ENCODE assay signal across 2 cellular contexts in the genomic region with DNA sequence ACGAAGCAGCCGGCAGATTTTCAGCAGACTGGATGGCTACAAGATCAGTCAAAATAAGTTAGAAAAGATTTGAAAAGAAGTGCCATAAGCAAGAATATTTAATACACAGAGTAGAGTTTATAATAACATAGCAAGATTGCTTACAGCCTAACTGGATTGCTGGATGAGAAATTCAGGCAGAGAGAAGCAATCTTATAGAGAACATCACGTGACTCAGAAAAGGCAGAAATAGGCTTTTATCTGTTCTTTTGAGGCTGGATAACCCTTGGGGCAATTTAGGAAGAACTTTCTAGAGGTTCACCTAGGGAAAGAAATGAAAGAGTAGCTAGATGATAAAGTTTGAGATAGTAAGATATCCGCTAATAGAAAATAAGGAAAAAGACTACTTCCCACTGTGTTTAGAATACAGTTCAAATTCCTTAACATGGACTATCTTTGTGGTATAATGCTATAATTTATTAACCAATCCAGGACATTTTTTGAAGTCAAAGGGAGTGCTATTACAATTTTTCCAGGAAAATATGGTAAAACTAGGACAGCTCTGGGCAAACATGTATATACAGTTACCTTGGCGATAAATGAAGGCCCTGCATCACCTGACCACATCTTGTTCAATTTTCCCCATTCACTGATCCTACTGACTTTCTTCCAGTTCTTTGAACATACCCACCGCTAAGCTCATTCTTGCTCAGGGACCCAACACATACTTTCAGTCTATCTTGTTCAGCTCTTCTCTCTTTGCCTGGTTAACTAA.
TF ChIP-seq lines count a peak whose summit lies in the region.

No MANE protein-coding gene starts in this region.

TF ChIP-seq in HCT116, 20 proteins besides CTCF, POLR2A, EP300 and RAD21:
- TF ChIP-seq, protein P1, sequence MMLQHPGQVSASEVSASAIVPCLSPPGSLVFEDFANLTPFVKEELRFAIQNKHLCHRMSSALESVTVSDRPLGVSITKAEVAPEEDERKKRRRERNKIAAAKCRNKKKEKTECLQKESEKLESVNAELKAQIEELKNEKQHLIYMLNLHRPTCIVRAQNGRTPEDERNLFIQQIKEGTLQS (IDR thresholded peaks at IDR 0.05) = no peak
- no peak for TF ChIP-seq SP1 (IDR thresholded peaks at IDR 0.05; ENCODE audit: low read depth)
- TF ChIP-seq EGR1 (IDR thresholded peaks at IDR 0.05; ENCODE audit: low read depth) = no peak
- no peak for TF ChIP-seq FOSL1 (IDR thresholded peaks at IDR 0.05; ENCODE audit: low read depth)
- no peak for TF ChIP-seq SRF (IDR thresholded peaks at IDR 0.05; ENCODE audit: low read depth)
- TF ChIP-seq, protein P2, sequence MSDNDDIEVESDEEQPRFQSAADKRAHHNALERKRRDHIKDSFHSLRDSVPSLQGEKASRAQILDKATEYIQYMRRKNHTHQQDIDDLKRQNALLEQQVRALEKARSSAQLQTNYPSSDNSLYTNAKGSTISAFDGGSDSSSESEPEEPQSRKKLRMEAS (IDR thresholded peaks at IDR 0.05) = no peak
- TF ChIP-seq EZH2phosphoT487 (IDR thresholded peaks at IDR 0.05; ENCODE audit: borderline replicate concordance) = no peak
- no peak for TF ChIP-seq SIN3A (IDR thresholded peaks at IDR 0.05; ENCODE audit: low read depth)
- no peak for TF ChIP-seq ZFX (IDR thresholded peaks at IDR 0.05)
- TF ChIP-seq, protein P3, sequence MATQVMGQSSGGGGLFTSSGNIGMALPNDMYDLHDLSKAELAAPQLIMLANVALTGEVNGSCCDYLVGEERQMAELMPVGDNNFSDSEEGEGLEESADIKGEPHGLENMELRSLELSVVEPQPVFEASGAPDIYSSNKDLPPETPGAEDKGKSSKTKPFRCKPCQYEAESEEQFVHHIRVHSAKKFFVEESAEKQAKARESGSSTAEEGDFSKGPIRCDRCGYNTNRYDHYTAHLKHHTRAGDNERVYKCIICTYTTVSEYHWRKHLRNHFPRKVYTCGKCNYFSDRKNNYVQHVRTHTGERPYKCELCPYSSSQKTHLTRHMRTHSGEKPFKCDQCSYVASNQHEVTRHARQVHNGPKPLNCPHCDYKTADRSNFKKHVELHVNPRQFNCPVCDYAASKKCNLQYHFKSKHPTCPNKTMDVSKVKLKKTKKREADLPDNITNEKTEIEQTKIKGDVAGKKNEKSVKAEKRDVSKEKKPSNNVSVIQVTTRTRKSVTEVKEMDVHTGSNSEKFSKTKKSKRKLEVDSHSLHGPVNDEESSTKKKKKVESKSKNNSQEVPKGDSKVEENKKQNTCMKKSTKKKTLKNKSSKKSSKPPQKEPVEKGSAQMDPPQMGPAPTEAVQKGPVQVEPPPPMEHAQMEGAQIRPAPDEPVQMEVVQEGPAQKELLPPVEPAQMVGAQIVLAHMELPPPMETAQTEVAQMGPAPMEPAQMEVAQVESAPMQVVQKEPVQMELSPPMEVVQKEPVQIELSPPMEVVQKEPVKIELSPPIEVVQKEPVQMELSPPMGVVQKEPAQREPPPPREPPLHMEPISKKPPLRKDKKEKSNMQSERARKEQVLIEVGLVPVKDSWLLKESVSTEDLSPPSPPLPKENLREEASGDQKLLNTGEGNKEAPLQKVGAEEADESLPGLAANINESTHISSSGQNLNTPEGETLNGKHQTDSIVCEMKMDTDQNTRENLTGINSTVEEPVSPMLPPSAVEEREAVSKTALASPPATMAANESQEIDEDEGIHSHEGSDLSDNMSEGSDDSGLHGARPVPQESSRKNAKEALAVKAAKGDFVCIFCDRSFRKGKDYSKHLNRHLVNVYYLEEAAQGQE (IDR thresholded peaks at IDR 0.05; ENCODE audit: low read depth) = no peak
- TF ChIP-seq, protein P4, sequence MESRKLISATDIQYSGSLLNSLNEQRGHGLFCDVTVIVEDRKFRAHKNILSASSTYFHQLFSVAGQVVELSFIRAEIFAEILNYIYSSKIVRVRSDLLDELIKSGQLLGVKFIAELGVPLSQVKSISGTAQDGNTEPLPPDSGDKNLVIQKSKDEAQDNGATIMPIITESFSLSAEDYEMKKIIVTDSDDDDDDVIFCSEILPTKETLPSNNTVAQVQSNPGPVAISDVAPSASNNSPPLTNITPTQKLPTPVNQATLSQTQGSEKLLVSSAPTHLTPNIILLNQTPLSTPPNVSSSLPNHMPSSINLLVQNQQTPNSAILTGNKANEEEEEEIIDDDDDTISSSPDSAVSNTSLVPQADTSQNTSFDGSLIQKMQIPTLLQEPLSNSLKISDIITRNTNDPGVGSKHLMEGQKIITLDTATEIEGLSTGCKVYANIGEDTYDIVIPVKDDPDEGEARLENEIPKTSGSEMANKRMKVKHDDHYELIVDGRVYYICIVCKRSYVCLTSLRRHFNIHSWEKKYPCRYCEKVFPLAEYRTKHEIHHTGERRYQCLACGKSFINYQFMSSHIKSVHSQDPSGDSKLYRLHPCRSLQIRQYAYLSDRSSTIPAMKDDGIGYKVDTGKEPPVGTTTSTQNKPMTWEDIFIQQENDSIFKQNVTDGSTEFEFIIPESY (IDR thresholded peaks at IDR 0.05; ENCODE audit: extremely low read depth, insufficient replicate concordance, low read length) = no peak
- no peak for TF ChIP-seq EZH2 (IDR thresholded peaks at IDR 0.05)
- TF ChIP-seq CEBPB (IDR thresholded peaks at IDR 0.05; ENCODE audit: low read depth) = no peak
- no peak for TF ChIP-seq ZNF274 (IDR thresholded peaks at IDR 0.05; ENCODE audit: low read depth, low read length)
- no peak for TF ChIP-seq YY1 (IDR thresholded peaks at IDR 0.05; ENCODE audit: extremely low read depth, insufficient replicate concordance, low read depth, low read length)

TF ChIP-seq in GM12878, 131 proteins besides CTCF, POLR2A, EP300 and RAD21:
- TF ChIP-seq CBX5 (IDR thresholded peaks at IDR 0.05; ENCODE audit: low read depth) (no peak), MEF2B (IDR thresholded peaks at IDR 0.05; ENCODE audit: partially characterized antibody, poor library complexity, severe bottlenecking) (no peak), PML (IDR thresholded peaks at IDR 0.05; ENCODE audit: low read length) (no peak), CHD1 (IDR thresholded peaks at IDR 0.05; ENCODE audit: low read depth, low read length) (no peak), RAD51 (IDR thresholded peaks at IDR 0.05) (peak; percentile 29; the same call in 1 of the 2 replicates)
- TF ChIP-seq, protein P5, sequence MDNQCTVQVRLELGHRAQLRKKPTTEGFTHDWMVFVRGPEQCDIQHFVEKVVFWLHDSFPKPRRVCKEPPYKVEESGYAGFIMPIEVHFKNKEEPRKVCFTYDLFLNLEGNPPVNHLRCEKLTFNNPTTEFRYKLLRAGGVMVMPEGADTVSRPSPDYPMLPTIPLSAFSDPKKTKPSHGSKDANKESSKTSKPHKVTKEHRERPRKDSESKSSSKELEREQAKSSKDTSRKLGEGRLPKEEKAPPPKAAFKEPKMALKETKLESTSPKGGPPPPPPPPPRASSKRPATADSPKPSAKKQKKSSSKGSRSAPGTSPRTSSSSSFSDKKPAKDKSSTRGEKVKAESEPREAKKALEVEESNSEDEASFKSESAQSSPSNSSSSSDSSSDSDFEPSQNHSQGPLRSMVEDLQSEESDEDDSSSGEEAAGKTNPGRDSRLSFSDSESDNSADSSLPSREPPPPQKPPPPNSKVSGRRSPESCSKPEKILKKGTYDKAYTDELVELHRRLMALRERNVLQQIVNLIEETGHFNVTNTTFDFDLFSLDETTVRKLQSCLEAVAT (IDR thresholded peaks at IDR 0.05) = no peak
- TF ChIP-seq, protein P6, sequence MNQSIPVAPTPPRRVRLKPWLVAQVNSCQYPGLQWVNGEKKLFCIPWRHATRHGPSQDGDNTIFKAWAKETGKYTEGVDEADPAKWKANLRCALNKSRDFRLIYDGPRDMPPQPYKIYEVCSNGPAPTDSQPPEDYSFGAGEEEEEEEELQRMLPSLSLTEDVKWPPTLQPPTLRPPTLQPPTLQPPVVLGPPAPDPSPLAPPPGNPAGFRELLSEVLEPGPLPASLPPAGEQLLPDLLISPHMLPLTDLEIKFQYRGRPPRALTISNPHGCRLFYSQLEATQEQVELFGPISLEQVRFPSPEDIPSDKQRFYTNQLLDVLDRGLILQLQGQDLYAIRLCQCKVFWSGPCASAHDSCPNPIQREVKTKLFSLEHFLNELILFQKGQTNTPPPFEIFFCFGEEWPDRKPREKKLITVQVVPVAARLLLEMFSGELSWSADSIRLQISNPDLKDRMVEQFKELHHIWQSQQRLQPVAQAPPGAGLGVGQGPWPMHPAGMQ (IDR thresholded peaks at IDR 0.05; ENCODE audit: borderline replicate concordance) = no peak
